Comparison of ENCODE assay signal across 18 cellular contexts in the genomic region with DNA sequence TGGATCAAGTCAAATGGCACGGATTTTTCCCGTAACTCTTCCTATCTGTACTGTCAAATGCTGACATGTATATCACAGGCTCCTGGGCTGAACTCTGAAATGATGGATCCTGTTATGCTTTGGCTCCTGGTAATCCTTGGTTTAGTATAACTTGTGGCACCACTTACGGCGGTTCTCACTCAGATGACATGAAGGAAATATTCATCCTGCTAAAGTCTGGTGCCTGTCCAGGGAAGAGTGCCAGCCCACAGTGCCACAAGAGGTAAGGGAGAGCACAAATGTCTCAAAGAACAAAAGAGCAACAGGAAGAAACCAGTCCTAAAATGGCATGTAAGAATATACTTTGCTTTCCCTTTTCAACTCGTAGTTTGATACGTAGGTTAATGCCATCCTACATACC.
A peak's percentile ranks its signal among the peaks of the same experiment; 100 is the strongest.
DNase-seq lines count a peak whose midpoint lies in the region; ATAC-seq and TF ChIP-seq lines count a peak whose summit lies in the region.
"Had no signal": no experiment of that assay in that cellular context is flagged by ENCODE, and none has a peak within 500 bp of the region (broad histone marks: within the 10 kb centered on the region; RNA-seq: fewer than 3 reads in every experiment).

No MANE protein-coding gene starts in this region.

- no peaks in the 10 kb centered on the region for H3K9me3 ChIP-seq in SK-N-SH
- H3K9me3 ChIP-seq: SJCRH30 had no signal

- WGBS in SK-N-SH (ENCODE audit: low lambda C conversion rate): 88% methylated on average over 6 of the region's 6 CpGs

- H3K9me2 ChIP-seq in SK-N-SH (no peaks in the 10 kb centered on the region), GM23338 (ENCODE audit: insufficient read depth) (no peaks in the 10 kb centered on the region; the same call in 1 of the 2 replicates)

- H3K4me1 ChIP-seq in SK-N-SH (ENCODE audit: control insufficient read depth in 1 of 2, insufficient read depth in 2 of 2, low read depth in 1 of 2, low read length in 1 of 2): peaks cover 0 to 18% of the 10 kb centered on the region in 2 experiments; a peak in 2 of 4 replicates
- peaks cover 19% of the 10 kb centered on the region for H3K4me1 ChIP-seq in GM23338 (ENCODE audit: insufficient read depth)

- H3F3A ChIP-seq in SK-N-SH (replicated peaks; ENCODE audit: insufficient read depth) (no peaks in the 10 kb centered on the region), GM23338 (replicated peaks; ENCODE audit: low read depth) (no peaks in the 10 kb centered on the region)

- POLR2A ChIA-PET in SK-N-SH (lab: Yijun Ruan, JAX): no interaction called here

- ATAC-seq in SK-N-SH treated with all-trans-retinoic acid at 6 μM for 48 hours: peak; percentile 49
- no peak for ATAC-seq in GM23338
- no peak for ATAC-seq in HG03196 (IDR thresholded peaks at IDR 0.05; ENCODE audit: unreplicated experiment)
- ATAC-seq: CD8-positive, alpha-beta T cell had no signal

- H3K36me3 ChIP-seq in SK-N-SH (replicated peaks in 1 of 2; ENCODE audit: control insufficient read depth in 1 of 2, insufficient read depth in 2 of 2, low read length in 1 of 2) (peaks cover 0 to 3% of the 10 kb centered on the region in 2 experiments), GM23338 (ENCODE audit: insufficient read depth) (no peaks in the 10 kb centered on the region)
- H3K36me3 ChIP-seq: SJCRH30 had no signal

- no peaks in the 10 kb centered on the region for H3K36me3 Mint-ChIP-seq in mesothelial cell of epicardium
- no peaks in the 10 kb centered on the region for H3K36me3 Mint-ChIP-seq in GM23338 (ENCODE audit: low read depth)
- H3K36me3 Mint-ChIP-seq: CD8-positive, alpha-beta T cell had no signal

- no peak for TF ChIP-seq EP300 in SK-N-SH (IDR thresholded peaks at IDR 0.05; ENCODE audit: borderline replicate concordance in 1 of 2, low read depth in 1 of 2, low read length in 1 of 2)

- H3K9ac ChIP-seq in SK-N-SH: no peak overlapping the region
- H3K9ac ChIP-seq: KMS-11 had no signal

- no peaks in the 10 kb centered on the region for H3K27me3 ChIP-seq in SK-N-SH (ENCODE audit: insufficient read depth)
- no peaks in the 10 kb centered on the region for H3K27me3 ChIP-seq in GM23338 (ENCODE audit: insufficient read depth)
- H3K27me3 ChIP-seq: SJCRH30 had no signal

- no peak overlapping the region for H3K4me3 Mint-ChIP-seq in mesothelial cell of epicardium
- H3K4me3 Mint-ChIP-seq in GM23338: no peak overlapping the region
- H3K4me3 Mint-ChIP-seq: CD8-positive, alpha-beta T cell; HFFc6 had no signal

- TF ChIP-seq RAD21 in SK-N-SH (IDR thresholded peaks at IDR 0.05; ENCODE audit: low read length): no peak

- H4K20me1 ChIP-seq in SK-N-SH (ENCODE audit: insufficient read depth) (no peaks in the 10 kb centered on the region), GM23338 (replicated peaks; ENCODE audit: insufficient read depth) (no peaks in the 10 kb centered on the region)

- H3K27ac Mint-ChIP-seq in mesothelial cell of epicardium (peak overlapping the region; percentile 70), GM23338 (no peak overlapping the region)
- H3K27ac Mint-ChIP-seq: CD8-positive, alpha-beta T cell; HFFc6 had no signal

- H3K27ac ChIP-seq in SK-N-SH (ENCODE audit: low read depth in 2 of 2, low read length in 1 of 2) (no peak overlapping the region; a peak in 1 of 4 replicates), GM23338 (ENCODE audit: low read depth) (no peak overlapping the region)
- H3K27ac ChIP-seq: KMS-11, SJCRH30 had no signal

- TF ChIP-seq CTCF in SK-N-SH (IDR thresholded peaks at IDR 0.05) (no peak), mesothelial cell of epicardium (IDR thresholded peaks at IDR 0.05; ENCODE audit: unreplicated experiment) (no peak), GM23338 (conservative IDR thresholded peaks at IDR 0.05; ENCODE audit: low read depth in 2 of 2) (no peak)

- H3K4me1 Mint-ChIP-seq in mesothelial cell of epicardium (peaks cover 66% of the 10 kb centered on the region), GM23338 (peaks cover 19% of the 10 kb centered on the region)

- H3K4me3 ChIP-seq in SK-N-SH (ENCODE audit: low read depth in 2 of 2, low read length in 1 of 2) (no peak overlapping the region), GM23338 (no peak overlapping the region)
- H3K4me3 ChIP-seq: SJCRH30 had no signal

- no peak overlapping the region for H2AFZ ChIP-seq in SK-N-SH (ENCODE audit: low read depth)
- H2AFZ ChIP-seq in GM23338: no peak overlapping the region

- CTCF ChIA-PET in SK-N-SH (lab: Yijun Ruan, JAX): no interaction called here

- H3K9me3 Mint-ChIP-seq in mesothelial cell of epicardium (no peaks in the 10 kb centered on the region), GM23338 (no peaks in the 10 kb centered on the region)
- H3K9me3 Mint-ChIP-seq: CD8-positive, alpha-beta T cell; HFFc6 had no signal

- H3K4me2 ChIP-seq in SK-N-SH (no peak overlapping the region), GM23338 (no peak overlapping the region)
- H3K4me2 ChIP-seq: KMS-11 had no signal

- H3K27me3 Mint-ChIP-seq in mesothelial cell of epicardium (ENCODE audit: low read depth) (peaks cover 18% of the 10 kb centered on the region), GM23338 (ENCODE audit: insufficient read depth, low read depth, poor library complexity) (peaks cover 3% of the 10 kb centered on the region)

- H3K79me2 ChIP-seq in SK-N-SH (ENCODE audit: insufficient read depth): no peaks in the 10 kb centered on the region
- H3K79me2 ChIP-seq in GM23338 (replicated peaks; ENCODE audit: insufficient read depth): no peaks in the 10 kb centered on the region

- DNase-seq in SK-N-SH (no peak), Daoy (ENCODE audit: low read depth) (peak; percentile 15), astrocyte of the hippocampus (ENCODE audit: low read depth, low spot score) (peak; percentile 63), mesothelial cell of epicardium (ENCODE audit: low spot score in 2 of 2, unreplicated experiment in 2 of 2) (no peak), GM23338 (ENCODE audit: low spot score) (no peak), NCI-H345 treated with DMSO at 0.1 percent for 48 hours (lab: John Stamatoyannopoulos, UW; ENCODE audit: unreplicated experiment) (no peak)
- DNase-seq: 8988T; CD8-positive, alpha-beta T cell; DMS79 treated with DMSO at 0.1 percent for 48 hours; GDM1; HFFc6; MM.1S; NCI-H1694; NCI-H446 had no signal

TF ChIP-seq in SK-N-SH treated with all-trans-retinoic acid at 6 μM for 48 hours, 23 proteins besides CTCF, POLR2A, EP300 and RAD21 (continues in another document):
- no peak for TF ChIP-seq PPARA (CRISPR knock-in tag; IDR thresholded peaks at IDR 0.05; ENCODE audit: borderline replicate concordance)
- no peak for TF ChIP-seq ESRRG (CRISPR knock-in tag; IDR thresholded peaks at IDR 0.05)
- TF ChIP-seq BACH2 (CRISPR knock-in tag; IDR thresholded peaks at IDR 0.05; ENCODE audit: borderline replicate concordance): no peak
- TF ChIP-seq TCF4 (CRISPR knock-in tag; IDR thresholded peaks at IDR 0.05; ENCODE audit: borderline replicate concordance): no peak
- TF ChIP-seq ZFP3 (CRISPR knock-in tag; IDR thresholded peaks at IDR 0.05): no peak
- TF ChIP-seq ARNTL (CRISPR knock-in tag; IDR thresholded peaks at IDR 0.05; ENCODE audit: borderline replicate concordance, low read depth): no peak

TF ChIP-seq in SK-N-SH, 30 proteins besides CTCF, POLR2A, EP300 and RAD21 (continues in another document):
- TF ChIP-seq, protein P1, sequence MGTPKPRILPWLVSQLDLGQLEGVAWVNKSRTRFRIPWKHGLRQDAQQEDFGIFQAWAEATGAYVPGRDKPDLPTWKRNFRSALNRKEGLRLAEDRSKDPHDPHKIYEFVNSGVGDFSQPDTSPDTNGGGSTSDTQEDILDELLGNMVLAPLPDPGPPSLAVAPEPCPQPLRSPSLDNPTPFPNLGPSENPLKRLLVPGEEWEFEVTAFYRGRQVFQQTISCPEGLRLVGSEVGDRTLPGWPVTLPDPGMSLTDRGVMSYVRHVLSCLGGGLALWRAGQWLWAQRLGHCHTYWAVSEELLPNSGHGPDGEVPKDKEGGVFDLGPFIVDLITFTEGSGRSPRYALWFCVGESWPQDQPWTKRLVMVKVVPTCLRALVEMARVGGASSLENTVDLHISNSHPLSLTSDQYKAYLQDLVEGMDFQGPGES (IDR thresholded peaks at IDR 0.05; ENCODE audit: low read depth, low read length): no peak
- TF ChIP-seq NFIC (IDR thresholded peaks at IDR 0.05; ENCODE audit: borderline replicate concordance) (no peak), GABPA (IDR thresholded peaks at IDR 0.05; ENCODE audit: low read depth) (no peak), EZH2phosphoT487 (IDR thresholded peaks at IDR 0.05; ENCODE audit: borderline replicate concordance, low read depth) (no peak), USF1 (IDR thresholded peaks at IDR 0.05; ENCODE audit: borderline replicate concordance, low read depth) (no peak), POLR2AphosphoS5 (IDR thresholded peaks at IDR 0.05; ENCODE audit: low read depth, low read length) (no peak)

TF ChIP-seq in GM23338, 12 proteins besides CTCF, POLR2A, EP300 and RAD21 (continues in another document):
- TF ChIP-seq, protein P2, sequence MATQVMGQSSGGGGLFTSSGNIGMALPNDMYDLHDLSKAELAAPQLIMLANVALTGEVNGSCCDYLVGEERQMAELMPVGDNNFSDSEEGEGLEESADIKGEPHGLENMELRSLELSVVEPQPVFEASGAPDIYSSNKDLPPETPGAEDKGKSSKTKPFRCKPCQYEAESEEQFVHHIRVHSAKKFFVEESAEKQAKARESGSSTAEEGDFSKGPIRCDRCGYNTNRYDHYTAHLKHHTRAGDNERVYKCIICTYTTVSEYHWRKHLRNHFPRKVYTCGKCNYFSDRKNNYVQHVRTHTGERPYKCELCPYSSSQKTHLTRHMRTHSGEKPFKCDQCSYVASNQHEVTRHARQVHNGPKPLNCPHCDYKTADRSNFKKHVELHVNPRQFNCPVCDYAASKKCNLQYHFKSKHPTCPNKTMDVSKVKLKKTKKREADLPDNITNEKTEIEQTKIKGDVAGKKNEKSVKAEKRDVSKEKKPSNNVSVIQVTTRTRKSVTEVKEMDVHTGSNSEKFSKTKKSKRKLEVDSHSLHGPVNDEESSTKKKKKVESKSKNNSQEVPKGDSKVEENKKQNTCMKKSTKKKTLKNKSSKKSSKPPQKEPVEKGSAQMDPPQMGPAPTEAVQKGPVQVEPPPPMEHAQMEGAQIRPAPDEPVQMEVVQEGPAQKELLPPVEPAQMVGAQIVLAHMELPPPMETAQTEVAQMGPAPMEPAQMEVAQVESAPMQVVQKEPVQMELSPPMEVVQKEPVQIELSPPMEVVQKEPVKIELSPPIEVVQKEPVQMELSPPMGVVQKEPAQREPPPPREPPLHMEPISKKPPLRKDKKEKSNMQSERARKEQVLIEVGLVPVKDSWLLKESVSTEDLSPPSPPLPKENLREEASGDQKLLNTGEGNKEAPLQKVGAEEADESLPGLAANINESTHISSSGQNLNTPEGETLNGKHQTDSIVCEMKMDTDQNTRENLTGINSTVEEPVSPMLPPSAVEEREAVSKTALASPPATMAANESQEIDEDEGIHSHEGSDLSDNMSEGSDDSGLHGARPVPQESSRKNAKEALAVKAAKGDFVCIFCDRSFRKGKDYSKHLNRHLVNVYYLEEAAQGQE (IDR thresholded peaks at IDR 0.05; ENCODE audit: unreplicated experiment): no peak
- no peak for TF ChIP-seq STAT1 (IDR thresholded peaks at IDR 0.05; ENCODE audit: unreplicated experiment)

Comparison
In these comparisons a context has a peak if more than half of its experiments do, and no peak if none do; other contexts are left out.
1. DNase-seq: peak in Daoy (single experiment) and astrocyte of the hippocampus (single experiment); none in SK-N-SH (single experiment), mesothelial cell of epicardium (0 of 2), GM23338 (single experiment) and NCI-H345 treated with DMSO at 0.1 percent for 48 hours (single experiment).